24 cellular contexts compared by ENCODE assay signal in the genomic region with DNA sequence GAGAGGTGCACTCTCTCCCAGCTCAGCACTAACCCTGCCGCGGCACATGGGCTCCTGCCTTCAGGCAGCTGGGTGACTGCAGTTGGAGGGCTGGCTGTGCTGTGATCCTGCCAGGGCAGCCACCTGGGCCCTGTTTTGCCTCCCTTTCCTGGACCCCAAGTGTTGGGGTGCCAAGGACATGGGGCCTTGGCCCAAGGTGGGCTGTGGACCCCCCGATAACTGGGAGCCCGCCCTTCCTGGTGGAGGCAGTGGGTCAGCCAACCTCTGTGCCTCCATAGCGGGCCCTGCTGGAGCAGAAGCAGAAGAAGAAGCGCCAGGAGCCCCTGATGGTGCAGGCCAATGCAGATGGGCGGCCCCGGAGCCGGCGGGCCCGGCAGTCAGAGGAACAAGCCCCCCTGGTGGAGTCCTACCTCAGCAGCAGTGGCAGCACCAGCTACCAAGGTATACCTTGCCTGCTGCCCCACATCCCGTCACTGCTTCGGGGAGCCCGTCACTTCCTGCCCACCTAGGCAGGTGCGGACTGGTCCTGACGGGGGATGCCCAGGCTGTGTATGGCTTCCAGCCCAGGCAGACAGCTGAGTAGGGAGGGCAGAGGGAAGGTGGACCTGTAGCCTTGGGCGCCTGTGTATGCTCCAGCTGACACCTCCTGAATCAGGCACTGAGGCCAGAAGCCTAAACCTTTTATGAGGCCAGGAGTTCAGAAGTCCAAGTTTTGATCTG. TPM values are rescaled to one million over a fixed set of nuclear protein-coding genes. Genes with fewer than 3 reads are reported as not detected.
"Had no signal": no experiment of that assay in that cellular context is flagged by ENCODE, and none has a peak within 500 bp of the region (broad histone marks: within the 10 kb centered on the region; RNA-seq: fewer than 3 reads in every experiment).

No MANE protein-coding gene starts in this region.

- H3K4me3 Mint-ChIP-seq: activated naive CD8-positive, alpha-beta T cell; effector memory CD8-positive, alpha-beta T cell; memory B cell; naive thymus-derived CD8-positive, alpha-beta T cell; neural progenitor cell; stimulated activated effector memory CD8-positive, alpha-beta T cell treated with anti-CD3 and anti-CD28 coated beads, Interleukin-12 subunit alpha, Interleukin-12 subunit beta, amount 100 ng/mL, for 72 hours; stimulated activated naive CD8-positive, alpha-beta T cell treated with anti-CD3 and anti-CD28 coated beads, Interleukin-15, Interleukin-2, amounts not matched to agents 100 ng/mL and 50 ng/mL, for 24 hours; T-helper 1 cell treated with Interleukin-12 subunit alpha and Interleukin-12 subunit beta and Interleukin-4 antibody, amounts not matched to agents 30 μg/mL and 1 μg/mL, for 36 hours had no signal

- H3K4me1 ChIP-seq: body of pancreas, upper lobe of right lung had no signal

- H3K27ac ChIP-seq: body of pancreas, cardiac muscle cell, coronary artery, heart left ventricle, neural progenitor cell, parathyroid adenoma, right atrium auricular region, tibial artery, upper lobe of right lung, VCaP had no signal

- H2AFZ ChIP-seq: neural progenitor cell, parathyroid adenoma had no signal

- ATAC-seq: body of pancreas; effector memory CD8-positive, alpha-beta T cell; esophagus mucosa; heart left ventricle; naive thymus-derived CD8-positive, alpha-beta T cell; stimulated activated effector memory CD8-positive, alpha-beta T cell treated with anti-CD3 and anti-CD28 coated beads, Interleukin-12 subunit alpha, Interleukin-12 subunit beta, amount 100 ng/mL, for 72 hours; upper lobe of right lung had no signal

- H3K4me1 Mint-ChIP-seq: stimulated activated effector memory CD8-positive, alpha-beta T cell treated with anti-CD3 and anti-CD28 coated beads, Interleukin-12 subunit alpha, Interleukin-12 subunit beta, amount 100 ng/mL, for 72 hours had no signal

- H3K9me3 Mint-ChIP-seq: effector memory CD8-positive, alpha-beta T cell; memory B cell; naive thymus-derived CD8-positive, alpha-beta T cell; neural progenitor cell; stimulated activated effector memory CD8-positive, alpha-beta T cell treated with anti-CD3 and anti-CD28 coated beads, Interleukin-12 subunit alpha, Interleukin-12 subunit beta, amount 100 ng/mL, for 72 hours; stimulated activated naive CD8-positive, alpha-beta T cell treated with anti-CD3 and anti-CD28 coated beads, Interleukin-15, Interleukin-2, amounts not matched to agents 100 ng/mL and 50 ng/mL, for 24 hours; T-helper 1 cell treated with Interleukin-12 subunit alpha and Interleukin-12 subunit beta and Interleukin-4 antibody, amounts not matched to agents 30 μg/mL and 1 μg/mL, for 36 hours had no signal

- H3K27me3 ChIP-seq: adrenal gland, body of pancreas, cardiac muscle cell, heart left ventricle, neural progenitor cell, right atrium auricular region, tibial artery, upper lobe of right lung had no signal

- DNase-seq: activated CD8-positive, alpha-beta memory T cell treated with anti-CD3 and anti-CD28 coated beads for 24 hours; activated effector memory CD4-positive, alpha-beta T cell treated with Interleukin-2 at 50 U/mL for 16 hours; activated naive CD4-positive, alpha-beta T cell treated with Interleukin-2 at 50 U/mL for 16 hours; effector memory CD8-positive, alpha-beta T cell; occipital lobe; T-helper 9 cell; upper lobe of right lung had no signal

- H3K36me3 Mint-ChIP-seq: activated naive CD8-positive, alpha-beta T cell; memory B cell; naive thymus-derived CD8-positive, alpha-beta T cell; neural progenitor cell; stimulated activated effector memory CD8-positive, alpha-beta T cell treated with anti-CD3 and anti-CD28 coated beads, Interleukin-12 subunit alpha, Interleukin-12 subunit beta, amount 100 ng/mL, for 72 hours had no signal

- H3K4me2 ChIP-seq: neural progenitor cell had no signal

- H3K9me3 ChIP-seq: adrenal gland, body of pancreas, heart left ventricle, right atrium auricular region, tibial artery, upper lobe of right lung had no signal

- H3K4me3 ChIP-seq: adrenal gland, body of pancreas, cardiac muscle cell, coronary artery, heart left ventricle, neural progenitor cell, right atrium auricular region, tibial artery, upper lobe of right lung had no signal

- H3K9ac ChIP-seq: neural progenitor cell, parathyroid adenoma had no signal

- H3K27ac Mint-ChIP-seq: activated naive CD8-positive, alpha-beta T cell; effector memory CD8-positive, alpha-beta T cell; memory B cell; stimulated activated effector memory CD8-positive, alpha-beta T cell treated with anti-CD3 and anti-CD28 coated beads, Interleukin-12 subunit alpha, Interleukin-12 subunit beta, amount 100 ng/mL, for 72 hours; stimulated activated naive CD8-positive, alpha-beta T cell treated with anti-CD3 and anti-CD28 coated beads, Interleukin-15, Interleukin-2, amounts not matched to agents 100 ng/mL and 50 ng/mL, for 24 hours; T-helper 1 cell treated with Interleukin-12 subunit alpha and Interleukin-12 subunit beta and Interleukin-4 antibody, amounts not matched to agents 30 μg/mL and 1 μg/mL, for 36 hours had no signal

- H3K36me3 ChIP-seq: adrenal gland, cardiac muscle cell, neural progenitor cell, right atrium auricular region, upper lobe of right lung had no signal

RNA-seq across cellular contexts. Expression of a gene that starts 8.9 kb away (rescaled TPM):
- total RNA-seq: naive thymus-derived CD8-positive, alpha-beta T cell had no signal
